In genomic region chr4:16117164-16117563, GRCh38 we compare ENCODE assay signal across 17 cellular contexts. TPM values are rescaled to one million over a fixed set of nuclear protein-coding genes. Genes with fewer than 3 reads are reported as not detected.
DNase-seq lines count a peak whose midpoint lies in the region; TF ChIP-seq lines count a peak whose summit lies in the region.
"Had no signal": no experiment of that assay in that cellular context is flagged by ENCODE, and none has a peak within 500 bp of the region (broad histone marks: within the 10 kb centered on the region; RNA-seq: fewer than 3 reads in every experiment).

No MANE protein-coding gene starts in this region.

- CTCF ChIA-PET in MCF 10A (lab: Yijun Ruan, JAX), result no interaction called here

- intact Hi-C loops in breast epithelium (cut with DNase I; ENCODE audit: low total_unique reads), result no loop called here
- intact Hi-C loops in MCF 10A (cut with micrococcal nuclease), result no loop called here

- no peak for TF ChIP-seq CTCF in breast epithelium (IDR thresholded peaks at IDR 0.05)
- TF ChIP-seq CTCF in MCF 10A (IDR thresholded peaks at IDR 0.05; ENCODE audit: unreplicated experiment), result no peak

- no peak overlapping the region for H3K4me3 ChIP-seq in breast epithelium
- peak overlapping the region in 1 of 3 donors; percentile 20 for H3K4me3 ChIP-seq in skeletal muscle tissue (ENCODE audit: low read length in 3 of 3)
- H3K4me3 ChIP-seq: MG63, SJCRH30 had no signal

- DNase-seq in breast epithelium (ENCODE audit: low spot score in 2 of 2), result no peak
- DNase-seq in MCF 10A (ENCODE audit: unreplicated experiment), result no peak
- DNase-seq in DMS53 (lab: John Stamatoyannopoulos, UW), result peak; percentile 89
- DNase-seq in NCI-H69 (lab: John Stamatoyannopoulos, UW), result peak; percentile 7
- DNase-seq in cortex of kidney (lab: John Stamatoyannopoulos, UW), result no peak
- DNase-seq in G401 (ENCODE audit: low spot score), result no peak
- DNase-seq: CD4-positive, CD25-positive, alpha-beta regulatory T cell; DMS 273 treated with DMSO at 0.1 percent for 48 hours; GF-D8; H7; HFFc6; Kasumi-1; MG63; NCI-H1694 treated with DMSO at 0.1 percent for 48 hours had no signal

- no peaks in the 10 kb centered on the region for H3K9me3 Mint-ChIP-seq in MCF 10A (ENCODE audit: unreplicated experiment)
- H3K9me3 Mint-ChIP-seq: HFFc6 had no signal

- H3K4me3 Mint-ChIP-seq in MCF 10A (ENCODE audit: unreplicated experiment), result no peak overlapping the region
- H3K4me3 Mint-ChIP-seq: CD4-positive, CD25-positive, alpha-beta regulatory T cell; HFFc6 had no signal

- TF ChIP-seq POLR2A in breast epithelium (IDR thresholded peaks at IDR 0.05), result no peak

- H3K9ac ChIP-seq in skeletal muscle tissue (ENCODE audit: low read depth in 1 of 3, low read length in 3 of 3), result no peak overlapping the region

- H3K36me3 ChIP-seq in breast epithelium (no peaks in the 10 kb centered on the region), skeletal muscle tissue (ENCODE audit: control insufficient read depth in 3 of 3, insufficient read depth in 3 of 3, low read length in 3 of 3) (no peaks in the 10 kb centered on the region)
- H3K36me3 ChIP-seq: MG63, SJCRH30 had no signal

- H3K27me3 ChIP-seq in breast epithelium (no peaks in the 10 kb centered on the region), skeletal muscle tissue (ENCODE audit: control insufficient read depth in 3 of 3, insufficient read depth in 3 of 3, low read length in 3 of 3) (no peaks in the 10 kb centered on the region)
- H3K27me3 ChIP-seq: MG63, SJCRH30 had no signal

- no peaks in the 10 kb centered on the region for H3K36me3 Mint-ChIP-seq in MCF 10A (ENCODE audit: insufficient read depth, unreplicated experiment)
- H3K36me3 Mint-ChIP-seq: CD4-positive, CD25-positive, alpha-beta regulatory T cell had no signal

- H3K27ac ChIP-seq in breast epithelium, result peak overlapping the region; percentile 69 to 77
- H3K27ac ChIP-seq in skeletal muscle tissue (ENCODE audit: low read depth, low read length), result peak overlapping the region; percentile 81

- POLR2A ChIA-PET in MCF 10A (lab: Yijun Ruan, JAX), result no interaction called here

- in situ Hi-C loops in G401 (cut with HindIII; ENCODE audit: low sequenced_read_pairs), result no loop called here

- no TSS peak for BruUV-seq in MCF 10A (replicated peaks; lab: Mats Ljungman, UMichigan)

- H3K9me3 ChIP-seq in breast epithelium (no peaks in the 10 kb centered on the region), skeletal muscle tissue (ENCODE audit: control insufficient read depth in 3 of 3, low read length in 3 of 3) (no peaks in the 10 kb centered on the region)
- H3K9me3 ChIP-seq: MG63, SJCRH30 had no signal

- H3K27me3 Mint-ChIP-seq in MCF 10A (ENCODE audit: insufficient read depth, unreplicated experiment), result peaks cover 52% of the 10 kb centered on the region

- H3K4me1 ChIP-seq in breast epithelium (no peaks in the 10 kb centered on the region), skeletal muscle tissue (ENCODE audit: control insufficient read depth in 3 of 3, insufficient read depth in 3 of 3, low read length in 3 of 3) (peaks cover 42 to 48% (median 47%) of the 10 kb centered on the region in 3 donors)

- no peak overlapping the region for H3K27ac Mint-ChIP-seq in MCF 10A (ENCODE audit: low read depth, unreplicated experiment)
- H3K27ac Mint-ChIP-seq: HFFc6 had no signal

- no peaks in the 10 kb centered on the region for H3K4me1 Mint-ChIP-seq in MCF 10A (ENCODE audit: insufficient read depth, unreplicated experiment)

RNA-seq across cellular contexts. Expression of gene PROM1, which starts 33.3 kb away (rescaled TPM):
- total RNA-seq in breast epithelium (100 to 1,000 TPM in 1 of 3 donors, 10 to 100 TPM in 1, under 1 TPM in 1; 0.64 to 106 (median 40.0) TPM), MCF 10A (2022) (not detected in 2 replicates), skeletal muscle tissue (40.2 TPM)
- total RNA-seq in G401 (2014; rRNA removed; shearing (Covaris generic)), result 0.37 and 6.0 TPM in 2 replicates
- total RNA-seq: OCI-LY7 had no signal

Comparison
In these comparisons a context has a peak if more than half of its experiments do, and no peak if none do; other contexts are left out.
1. DNase-seq: peak in DMS53 (single experiment) and NCI-H69 (single experiment); none in breast epithelium (0 of 2), MCF 10A (single experiment), cortex of kidney (single experiment) and G401 (single experiment).